ENCODE assay signal across 8 cellular contexts in genomic region chr1:155001688-155002474, GRCh38. TPM values are rescaled to one million over a fixed set of nuclear protein-coding genes. Genes with fewer than 3 reads are reported as not detected.
DNase-seq lines count a peak whose midpoint lies in the region; ATAC-seq and TF ChIP-seq lines count a peak whose summit lies in the region.

No MANE protein-coding gene starts in this region.

- H3K9me3 Mint-ChIP-seq in activated naive CD8-positive, alpha-beta T cell treated with anti-CD3 and anti-CD28 coated beads, Interleukin-2, amount 50 U/mL, for 24 hours, result no peaks in the 10 kb centered on the region

- peak overlapping the region; percentile 73 for H2AFZ ChIP-seq in parathyroid adenoma

- H3K27me3 Mint-ChIP-seq in activated naive CD8-positive, alpha-beta T cell treated with anti-CD3 and anti-CD28 coated beads, Interleukin-2, amount 50 U/mL, for 24 hours, result no peaks in the 10 kb centered on the region

- intact Hi-C loops in tibial artery (cut with DNase I; ENCODE audit: low total_unique reads), result loop anchor here (1.0 kb wide), 1 partner anchor 28 kb away; the partner anchor contains the start of gene CKS1B

- H3K4me1 Mint-ChIP-seq in activated naive CD8-positive, alpha-beta T cell treated with anti-CD3 and anti-CD28 coated beads, Interleukin-2, amount 50 U/mL, for 24 hours, result peaks cover 63% of the 10 kb centered on the region

- H3K36me3 ChIP-seq in GM06990 (ENCODE audit: control insufficient read depth, insufficient read depth, low read length) (no peaks in the 10 kb centered on the region; the same call in 1 of the 2 replicates), cardiac muscle cell (no peaks in the 10 kb centered on the region), parathyroid adenoma (ENCODE audit: control insufficient read depth, insufficient read depth, low read length) (no peaks in the 10 kb centered on the region), tibial artery (no peaks in the 10 kb centered on the region)

- ATAC-seq in HG02623 (IDR thresholded peaks at IDR 0.05; ENCODE audit: unreplicated experiment), result peak; percentile 46
- peak; percentile 57 for ATAC-seq in activated naive CD8-positive, alpha-beta T cell treated with anti-CD3 and anti-CD28 coated beads, Interleukin-2, amount 50 U/mL, for 24 hours

- peak overlapping the region; percentile 85 for H3K27ac ChIP-seq in cardiac muscle cell
- H3K27ac ChIP-seq in parathyroid adenoma, result peak overlapping the region; percentile 94
- peak overlapping the region; percentile 95 to 96 for H3K27ac ChIP-seq in tibial artery

- H3K4me3 Mint-ChIP-seq in activated naive CD8-positive, alpha-beta T cell treated with anti-CD3 and anti-CD28 coated beads, Interleukin-2, amount 50 U/mL, for 24 hours, result peak overlapping the region; percentile 86

- peak overlapping the region; percentile 67 for H3K4me2 ChIP-seq in parathyroid adenoma (ENCODE audit: low read length)

- DNase-seq in GM06990 (ENCODE audit: extremely low read depth, insufficient read length) (peak; percentile 98), NCI-H1417 treated with DMSO at 0.1 percent for 48 hours (lab: John Stamatoyannopoulos, UW) (peak; percentile 96), SW 1271 (lab: John Stamatoyannopoulos, UW) (peak; percentile 86 to 94), cardiac muscle cell (ENCODE audit: low read depth in 1 of 2, low spot score in 1 of 2) (peak; percentile 99 to 100), tibial artery (peak; percentile 100)
- DNase-seq in activated naive CD8-positive, alpha-beta T cell treated with anti-CD3 and anti-CD28 coated beads, Interleukin-2, amount 50 U/mL, for 24 hours, result peak; percentile 99

- H3K9me3 ChIP-seq in cardiac muscle cell (ENCODE audit: low read depth), result no peaks in the 10 kb centered on the region
- no peaks in the 10 kb centered on the region for H3K9me3 ChIP-seq in parathyroid adenoma (ENCODE audit: control insufficient read depth, low read length)
- H3K9me3 ChIP-seq in tibial artery, result no peaks in the 10 kb centered on the region

- H3K79me2 ChIP-seq in parathyroid adenoma, result peaks cover 2% of the 10 kb centered on the region

- peak overlapping the region; percentile 96 for H3K4me3 ChIP-seq in GM06990 (replicated peaks; ENCODE audit: low read depth, low read length)
- H3K4me3 ChIP-seq in cardiac muscle cell, result peak overlapping the region; percentile 75
- peak overlapping the region; percentile 95 for H3K4me3 ChIP-seq in parathyroid adenoma (ENCODE audit: low read depth, low read length)
- H3K4me3 ChIP-seq in tibial artery, result peak overlapping the region; percentile 87 to 96

- peak overlapping the region; percentile 86 for H3K27ac Mint-ChIP-seq in activated naive CD8-positive, alpha-beta T cell treated with anti-CD3 and anti-CD28 coated beads, Interleukin-2, amount 50 U/mL, for 24 hours

- TF ChIP-seq CTCF in GM06990 (IDR thresholded peaks at IDR 0.05; ENCODE audit: insufficient read depth, low read length, poor library complexity, severe bottlenecking) (peak; percentile 74), cardiac muscle cell (IDR thresholded peaks at IDR 0.05; ENCODE audit: low read depth, low read length) (peak; percentile 64), parathyroid adenoma (IDR thresholded peaks at IDR 0.05) (peak; percentile 47), tibial artery (IDR thresholded peaks at IDR 0.05) (peak; percentile 13 to 33)

- H3K9ac ChIP-seq in parathyroid adenoma, result peak overlapping the region; percentile 28

- H3K4me1 ChIP-seq in cardiac muscle cell (ENCODE audit: low read depth) (peaks cover 10% of the 10 kb centered on the region), parathyroid adenoma (peaks cover 5% of the 10 kb centered on the region), tibial artery (peaks cover 0 to 49% (median 47%) of the 10 kb centered on the region in 4 donors)

- H3K27me3 ChIP-seq in GM06990 (replicated peaks; ENCODE audit: control insufficient read depth, insufficient read depth, low read length), result no peaks in the 10 kb centered on the region
- H3K27me3 ChIP-seq in cardiac muscle cell, result no peaks in the 10 kb centered on the region
- H3K27me3 ChIP-seq in parathyroid adenoma (ENCODE audit: control insufficient read depth, insufficient read depth, low read length), result no peaks in the 10 kb centered on the region
- no peaks in the 10 kb centered on the region for H3K27me3 ChIP-seq in tibial artery

- no peaks in the 10 kb centered on the region for H3K36me3 Mint-ChIP-seq in activated naive CD8-positive, alpha-beta T cell treated with anti-CD3 and anti-CD28 coated beads, Interleukin-2, amount 50 U/mL, for 24 hours (ENCODE audit: low read depth)

RNA-seq across cellular contexts. Expression of gene ZBTB7B, which starts 0.7 kb away (rescaled TPM):
- total RNA-seq in cardiac muscle cell, result 25.5 and 25.6 TPM in 2 replicates
- polyA plus RNA-seq in cardiac muscle cell, result 4.6 and 4.7 TPM in 2 replicates

RNA-seq across cellular contexts. Expression of gene LENEP, which starts 8.5 kb away (rescaled TPM):
- total RNA-seq in cardiac muscle cell, result not detected in 2 replicates
- 0.72 TPM in 1 of 2 replicates, not detected in the other for polyA plus RNA-seq in cardiac muscle cell

RNA-seq across cellular contexts. Expression of gene FLAD1, which starts 18.7 kb away (rescaled TPM):
- total RNA-seq in cardiac muscle cell, result 34.3 and 39.7 TPM in 2 replicates
- polyA plus RNA-seq in cardiac muscle cell, result 59.2 and 60.8 TPM in 2 replicates

RNA-seq across cellular contexts. Expression of gene CKS1B, which starts 27.4 kb away (rescaled TPM):
- total RNA-seq in cardiac muscle cell, result 52.9 and 96.5 TPM in 2 replicates
- polyA plus RNA-seq in cardiac muscle cell, result 157 and 337 TPM in 2 replicates

RNA-seq across cellular contexts. Expression of gene SHC1, which starts 31.3 kb away (rescaled TPM):
- total RNA-seq in cardiac muscle cell, result 80.0 and 80.3 TPM in 2 replicates
- 66.8 and 70.7 TPM in 2 replicates for polyA plus RNA-seq in cardiac muscle cell

Comparison
In these comparisons a context has a peak if more than half of its experiments do, and no peak if none do; other contexts are left out.
1. Peak in every context shown above with its lines: DNase-seq, ATAC-seq, H3K4me3 ChIP-seq and H3K27ac ChIP-seq.
2. CTCF ChIP-seq: peak in every context shown above with its lines; median percentile 74 in GM06990; 64 in cardiac muscle cell; 47 in parathyroid adenoma; 23 in tibial artery.